In the genomic region with DNA sequence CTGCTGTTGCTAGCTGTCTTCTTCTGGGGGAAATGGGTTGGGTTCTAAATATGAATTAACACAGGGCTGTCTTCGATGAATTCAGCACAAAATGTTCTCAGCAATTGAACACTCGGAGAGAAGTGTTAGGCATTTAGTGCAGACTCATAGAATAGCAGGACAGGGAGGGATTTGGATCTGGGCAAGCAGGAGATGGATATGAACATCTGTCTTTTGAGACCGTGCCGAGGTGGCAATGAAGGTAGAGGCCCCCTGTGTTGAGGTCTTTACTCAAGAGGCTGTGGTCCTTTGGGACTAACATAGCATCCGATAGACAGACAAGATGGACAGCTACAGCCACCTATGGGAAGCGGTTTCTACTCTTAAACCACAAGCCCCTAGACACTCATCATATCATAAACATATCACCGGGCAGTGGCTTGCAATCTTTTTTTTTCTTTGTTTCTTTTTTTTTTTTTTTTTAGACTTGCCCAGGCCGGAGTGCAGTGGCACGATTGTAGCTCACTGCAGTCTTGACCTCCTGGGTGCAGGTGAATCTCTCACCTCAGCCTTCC, we compare ENCODE assay signal across 10 cellular contexts. TPM values are rescaled to one million over a fixed set of nuclear protein-coding genes. Genes with fewer than 3 reads are reported as not detected.
DNase-seq lines count a peak whose midpoint lies in the region; ATAC-seq, FAIRE-seq and TF ChIP-seq lines count a peak whose summit lies in the region.
"Had no signal": no experiment of that assay in that cellular context is flagged by ENCODE, and none has a peak within 500 bp of the region (broad histone marks: within the 10 kb centered on the region; RNA-seq: fewer than 3 reads in every experiment).

No MANE protein-coding gene starts in this region.

- BruUV-seq in MCF 10A (replicated peaks; lab: Mats Ljungman, UMichigan): no TSS peak
- BruUV-seq in mammary epithelial cell (replicated peaks; lab: Mats Ljungman, UMichigan): no TSS peak

- FAIRE-seq in urothelium cell line (lab: Jason Lieb, UNC): no peak

- H3K27ac Mint-ChIP-seq in MCF 10A (ENCODE audit: low read depth, unreplicated experiment): peak overlapping the region; percentile 85

- CTCF ChIA-PET in MCF 10A (lab: Yijun Ruan, JAX) (no interaction called here), mammary epithelial cell (lab: Charles Lee; ENCODE audit: low non-redundant PET) (no interaction called here), RWPE1 (lab: Yijun Ruan, JAX) (no interaction called here)

- H3K36me3 ChIP-seq in mammary epithelial cell (ENCODE audit: insufficient read depth, low read length) (no peaks in the 10 kb centered on the region), hepatocyte (replicated peaks; ENCODE audit: insufficient read depth, low read depth) (no peaks in the 10 kb centered on the region), vagina (no peaks in the 10 kb centered on the region)

- in situ Hi-C loops in mammary epithelial cell (cut with MboI; ENCODE audit: low sequenced_read_pairs in 2 of 2): no loop called here

- intact Hi-C loops in MCF 10A (cut with micrococcal nuclease): no loop called here
- intact Hi-C loops in mammary epithelial cell (cut with micrococcal nuclease): no loop called here
- intact Hi-C loops in vagina (cut with DNase I): no loop called here

- dilution Hi-C loops in mammary epithelial cell (cut with HindIII; ENCODE audit: low sequenced_read_pairs): no loop called here

- DNase-seq in MCF 10A (ENCODE audit: unreplicated experiment) (no peak), mammary epithelial cell (no peak), RWPE1 (ENCODE audit: low spot score) (no peak), hepatocyte (ENCODE audit: low spot score) (no peak), vagina (ENCODE audit: extremely low spot score in 2 of 2) (no peak), urothelium cell line (ENCODE audit: low spot score) (no peak), HK-2 (ENCODE audit: unreplicated experiment) (no peak)
- DNase-seq: NCI-H187, T-helper 9 cell had no signal

- no peak overlapping the region for H2AFZ ChIP-seq in mammary epithelial cell (ENCODE audit: low read depth, low read length)
- no peak overlapping the region for H2AFZ ChIP-seq in hepatocyte

- H3K4me3 ChIP-seq in mammary epithelial cell (replicated peaks in 1 of 3; ENCODE audit: insufficient read depth in 1 of 3, low read depth in 2 of 3, low read length in 3 of 3) (no peak overlapping the region), hepatocyte (no peak overlapping the region), vagina (peak overlapping the region in 1 of 2 donors; percentile 22)

- POLR2A ChIA-PET in MCF 10A (lab: Yijun Ruan, JAX) (no interaction called here), RWPE1 (lab: Yijun Ruan, JAX; ENCODE audit: low non-redundant PET) (no interaction called here)

- peaks cover 42% of the 10 kb centered on the region for H3K36me3 Mint-ChIP-seq in MCF 10A (ENCODE audit: insufficient read depth, unreplicated experiment)

- no peaks in the 10 kb centered on the region for H3K9me3 ChIP-seq in mammary epithelial cell (replicated peaks; ENCODE audit: insufficient read depth, low read length)
- H3K9me3 ChIP-seq in hepatocyte (ENCODE audit: low read depth): no peaks in the 10 kb centered on the region
- no peaks in the 10 kb centered on the region for H3K9me3 ChIP-seq in vagina

- peaks cover 35% of the 10 kb centered on the region for H3K4me1 Mint-ChIP-seq in MCF 10A (ENCODE audit: insufficient read depth, unreplicated experiment)

- H3K4me2 ChIP-seq in mammary epithelial cell (ENCODE audit: insufficient read depth, low read depth, low read length) (no peak overlapping the region), hepatocyte (peak overlapping the region; percentile 36)

- H3K27me3 Mint-ChIP-seq in MCF 10A (ENCODE audit: insufficient read depth, unreplicated experiment): no peaks in the 10 kb centered on the region

- TF ChIP-seq CTCF in MCF 10A (IDR thresholded peaks at IDR 0.05; ENCODE audit: unreplicated experiment) (no peak), mammary epithelial cell (conservative IDR thresholded peaks at IDR 0.05 in 1 of 2, IDR thresholded peaks at IDR 0.05 in 1 of 2; ENCODE audit: extremely low read depth in 1 of 2, insufficient read depth in 1 of 2, low read depth in 1 of 2, low read length in 2 of 2) (no peak), RWPE1 (conservative IDR thresholded peaks at IDR 0.05; ENCODE audit: low read depth) (no peak), hepatocyte (IDR thresholded peaks at IDR 0.05; ENCODE audit: poor library complexity) (no peak), vagina (IDR thresholded peaks at IDR 0.05) (no peak)

- WGBS in mammary epithelial cell (ENCODE audit: low coverage, missing lambda C conversion rate): 87% methylated on average over 9 of the region's 9 CpGs
- WGBS in hepatocyte (ENCODE audit: low lambda C conversion rate, missing lambda C conversion rate): 87% methylated on average over 9 of the region's 9 CpGs

- H3K9me2 ChIP-seq in hepatocyte (replicated peaks; ENCODE audit: insufficient read depth): no peaks in the 10 kb centered on the region

- no peak overlapping the region for H3K4me3 Mint-ChIP-seq in MCF 10A (ENCODE audit: unreplicated experiment)

- no peak for ATAC-seq in GM18502 (IDR thresholded peaks at IDR 0.05; ENCODE audit: poor library complexity, unreplicated experiment)

- H3K9me3 Mint-ChIP-seq in MCF 10A (ENCODE audit: unreplicated experiment): peaks cover 11% of the 10 kb centered on the region

- peaks cover 20% of the 10 kb centered on the region for H3K4me1 ChIP-seq in mammary epithelial cell (ENCODE audit: insufficient read depth, low read length)
- peaks cover 45% of the 10 kb centered on the region for H3K4me1 ChIP-seq in hepatocyte (ENCODE audit: insufficient read depth)
- H3K4me1 ChIP-seq in vagina: peaks cover 97% of the 10 kb centered on the region

- no peak overlapping the region for H3K27ac ChIP-seq in mammary epithelial cell (ENCODE audit: insufficient read depth, low read depth, low read length)
- H3K27ac ChIP-seq in RWPE1: peak overlapping the region; percentile 84
- peak overlapping the region; percentile 20 for H3K27ac ChIP-seq in hepatocyte
- H3K27ac ChIP-seq in vagina: peak overlapping the region; percentile 36

- H4K20me1 ChIP-seq in mammary epithelial cell (ENCODE audit: insufficient read depth, low read length) (no peaks in the 10 kb centered on the region), hepatocyte (ENCODE audit: insufficient read depth, poor library complexity, severe bottlenecking) (peaks cover 85% of the 10 kb centered on the region)

- H3K27me3 ChIP-seq in mammary epithelial cell (ENCODE audit: insufficient read depth, low read length): no peaks in the 10 kb centered on the region
- H3K27me3 ChIP-seq in hepatocyte: no peaks in the 10 kb centered on the region
- no peaks in the 10 kb centered on the region for H3K27me3 ChIP-seq in vagina

- no peak for TF ChIP-seq POLR2A in vagina (IDR thresholded peaks at IDR 0.05)

- no peak overlapping the region for H3K9ac ChIP-seq in mammary epithelial cell (ENCODE audit: insufficient read depth, low read length)

- H3K79me2 ChIP-seq in mammary epithelial cell (ENCODE audit: insufficient read depth, low read length) (peaks cover 93% of the 10 kb centered on the region), hepatocyte (peaks cover 100% of the 10 kb centered on the region)

RNA-seq across cellular contexts. Expression of a gene that starts 6.7 kb away (rescaled TPM):
- total RNA-seq in MCF 10A (2022) (173 and 176 TPM in 2 replicates), mammary epithelial cell (10 to 100 TPM; 27.0 to 66.4 TPM), hepatocyte (329 and 362 TPM in 2 replicates), vagina (282 TPM)
- polyA plus RNA-seq in mammary epithelial cell (91.6 TPM), hepatocyte (565 and 637 TPM in 2 replicates)
- polyA minus RNA-seq in mammary epithelial cell: 122 TPM

RNA-seq across cellular contexts. Expression of a gene that starts 54.0 kb away (rescaled TPM):
- not detected in 2 replicates for total RNA-seq in MCF 10A (2022)
- 1 to 10 TPM; 2.2 to 7.2 TPM for total RNA-seq in mammary epithelial cell
- 0.11 TPM for polyA plus RNA-seq in mammary epithelial cell
- polyA minus RNA-seq in mammary epithelial cell: not detected
- total RNA-seq in hepatocyte: 0.12 and 0.53 TPM in 2 replicates
- polyA plus RNA-seq in hepatocyte: 0.15 and 0.64 TPM in 2 replicates
- total RNA-seq in vagina: 5.9 TPM
